ENCODE assay signal across 8 cellular contexts in genomic region chr16:79598341-79599181, GRCh38. TPM values are rescaled to one million over a fixed set of nuclear protein-coding genes. Genes with fewer than 3 reads are reported as not detected.
DNase-seq lines count a peak whose midpoint lies in the region; ATAC-seq and TF ChIP-seq lines count a peak whose summit lies in the region.

No MANE protein-coding gene starts in this region.

- H3K4me2 ChIP-seq in GM23248 (ENCODE audit: unreplicated experiment), result no peak overlapping the region

- 2 to 3% methylated on average over 27 to 31 of the region's 51 CpGs for WGBS in GM23248 (ENCODE audit: low coverage in 1 of 2, low lambda C conversion rate in 2 of 2, missing lambda C conversion rate in 2 of 2), 2 experiments
- 0 to 1% (median 0%) methylated on average over 41 to 51 of the region's 51 CpGs for WGBS in ovary, 3 donors

- TF ChIP-seq EP300 in ovary (IDR thresholded peaks at IDR 0.05), result no peak

- intact Hi-C loops in left ventricle myocardium inferior (cut with micrococcal nuclease) (loop anchor here (5.0 kb wide), 1 partner anchor 161 kb away; no protein-coding TSS in a partner anchor), ovary (cut with DNase I) (loop anchor here in 2 of 4 donors (10.0 kb wide), 2 partner anchors 184 to 1094 kb away; no protein-coding TSS in a partner anchor)

- H3K79me2 ChIP-seq in GM23248 (ENCODE audit: insufficient read depth), result no peaks in the 10 kb centered on the region

- H3K36me3 Mint-ChIP-seq in activated naive CD8-positive, alpha-beta T cell treated with anti-CD3 and anti-CD28 coated beads for 36 hours, result no peaks in the 10 kb centered on the region

- H3K4me1 Mint-ChIP-seq in activated naive CD8-positive, alpha-beta T cell treated with anti-CD3 and anti-CD28 coated beads for 36 hours, result peaks cover 19% of the 10 kb centered on the region

- no peak for TF ChIP-seq POLR2A in ovary (IDR thresholded peaks at IDR 0.05)

- in situ Hi-C loops in GM23248 (cut with MboI), result no loop called here

- H3K27ac ChIP-seq in GM23248 (no peak overlapping the region), left ventricle myocardium inferior (replicated peaks) (peak overlapping the region; percentile 95), ovary (peak overlapping the region; percentile 57 to 82)

- peaks cover 75% of the 10 kb centered on the region for H3K27me3 ChIP-seq in GM23248 (replicated peaks; ENCODE audit: insufficient read depth)
- H3K27me3 ChIP-seq in left ventricle myocardium inferior (ENCODE audit: low read depth), result no peaks in the 10 kb centered on the region
- no peaks in the 10 kb centered on the region for H3K27me3 ChIP-seq in ovary

- peak; percentile 12 for DNase-seq in GM23248
- DNase-seq in NOMO-1 treated with DMSO at 0.1 percent for 48 hours (lab: John Stamatoyannopoulos, UW; ENCODE audit: unreplicated experiment), result peak; percentile 44
- no peak for DNase-seq in activated naive CD8-positive, alpha-beta T cell treated with anti-CD3 and anti-CD28 coated beads for 36 hours
- peak; percentile 62 for DNase-seq in left ventricle myocardium inferior
- DNase-seq in ovary, result peak; percentile 66 to 75 (median 69)
- DNase-seq in RKO (ENCODE audit: low spot score), result no peak

- no peak overlapping the region for H3K9ac ChIP-seq in GM23248

- H2AFZ ChIP-seq in GM23248, result no peak overlapping the region

- H3K9me2 ChIP-seq in GM23248 (ENCODE audit: insufficient read depth), result no peaks in the 10 kb centered on the region

- H3F3A ChIP-seq in GM23248 (ENCODE audit: insufficient read depth), result no peaks in the 10 kb centered on the region

- TF ChIP-seq CTCF in left ventricle myocardium inferior (IDR thresholded peaks at IDR 0.05; ENCODE audit: borderline replicate concordance) (peak; percentile 51), ovary (IDR thresholded peaks at IDR 0.05) (no peak)

- peaks cover 6% of the 10 kb centered on the region; the same call in 1 of the 2 replicates for H3K4me1 ChIP-seq in GM23248 (ENCODE audit: insufficient read depth)
- peaks cover 57% of the 10 kb centered on the region for H3K4me1 ChIP-seq in left ventricle myocardium inferior
- peaks cover 1% of the 10 kb centered on the region for H3K4me1 ChIP-seq in ovary (ENCODE audit: insufficient read depth)

- H3K9me3 ChIP-seq in GM23248 (ENCODE audit: low read depth), result no peaks in the 10 kb centered on the region
- H3K9me3 ChIP-seq in left ventricle myocardium inferior (replicated peaks), result no peaks in the 10 kb centered on the region
- H3K9me3 ChIP-seq in ovary, result no peaks in the 10 kb centered on the region

- no peaks in the 10 kb centered on the region for H3K9me3 Mint-ChIP-seq in activated naive CD8-positive, alpha-beta T cell treated with anti-CD3 and anti-CD28 coated beads for 36 hours

- H3K27ac Mint-ChIP-seq in activated naive CD8-positive, alpha-beta T cell treated with anti-CD3 and anti-CD28 coated beads for 36 hours, result no peak overlapping the region

- H3K27me3 Mint-ChIP-seq in activated naive CD8-positive, alpha-beta T cell treated with anti-CD3 and anti-CD28 coated beads for 36 hours, result peaks cover 76% of the 10 kb centered on the region

- no peak for ATAC-seq in HG03175 (IDR thresholded peaks at IDR 0.05; ENCODE audit: unreplicated experiment)
- no peak for ATAC-seq in GM21825 (IDR thresholded peaks at IDR 0.05; ENCODE audit: unreplicated experiment)

- H4K20me1 ChIP-seq in GM23248 (ENCODE audit: insufficient read depth), result no peaks in the 10 kb centered on the region

- H3K4me3 ChIP-seq in GM23248 (no peak overlapping the region), left ventricle myocardium inferior (peak overlapping the region; percentile 79), ovary (peak overlapping the region; percentile 73)

- peak overlapping the region; percentile 22 for H3K4me3 Mint-ChIP-seq in activated naive CD8-positive, alpha-beta T cell treated with anti-CD3 and anti-CD28 coated beads for 36 hours

- H3K36me3 ChIP-seq in GM23248 (ENCODE audit: low read depth) (no peaks in the 10 kb centered on the region), left ventricle myocardium inferior (no peaks in the 10 kb centered on the region), ovary (no peaks in the 10 kb centered on the region)

RNA-seq across cellular contexts. Expression of gene MAF, which starts 2.0 kb away (rescaled TPM):
- 0.22 TPM in 1 of 2 replicates, not detected in the other for total RNA-seq in GM23248 (2014; rRNA removed; shearing (Covaris generic))
- polyA plus RNA-seq in GM23248 (2016; fragmentation: Nextera tagmentation; extraction: Ambion mirVana) (not detected in 2 replicates), ovary (10 to 100 TPM; 41.1 to 41.5 TPM)
- total RNA-seq in activated naive CD8-positive, alpha-beta T cell treated with anti-CD3 and anti-CD28 coated beads for 36 hours, result under 1 TPM; 0.36 to 0.54 TPM
- total RNA-seq in left ventricle myocardium inferior (11.5 TPM), ovary (100 to 1,000 TPM in 3 of 7 donors, 10 to 100 TPM in 4; 61.5 to 196 (median 83.5) TPM)

Comparison
In these comparisons a context has a peak if more than half of its experiments do, and no peak if none do; other contexts are left out.
1. DNase-seq: peak in GM23248 (single experiment), NOMO-1 treated with DMSO at 0.1 percent for 48 hours (single experiment), left ventricle myocardium inferior (single experiment) and ovary (5 of 5); none in activated naive CD8-positive, alpha-beta T cell treated with anti-CD3 and anti-CD28 coated beads for 36 hours (single experiment) and RKO (single experiment).